ENCODE assay signal across 1 cellular context in the genomic region with DNA sequence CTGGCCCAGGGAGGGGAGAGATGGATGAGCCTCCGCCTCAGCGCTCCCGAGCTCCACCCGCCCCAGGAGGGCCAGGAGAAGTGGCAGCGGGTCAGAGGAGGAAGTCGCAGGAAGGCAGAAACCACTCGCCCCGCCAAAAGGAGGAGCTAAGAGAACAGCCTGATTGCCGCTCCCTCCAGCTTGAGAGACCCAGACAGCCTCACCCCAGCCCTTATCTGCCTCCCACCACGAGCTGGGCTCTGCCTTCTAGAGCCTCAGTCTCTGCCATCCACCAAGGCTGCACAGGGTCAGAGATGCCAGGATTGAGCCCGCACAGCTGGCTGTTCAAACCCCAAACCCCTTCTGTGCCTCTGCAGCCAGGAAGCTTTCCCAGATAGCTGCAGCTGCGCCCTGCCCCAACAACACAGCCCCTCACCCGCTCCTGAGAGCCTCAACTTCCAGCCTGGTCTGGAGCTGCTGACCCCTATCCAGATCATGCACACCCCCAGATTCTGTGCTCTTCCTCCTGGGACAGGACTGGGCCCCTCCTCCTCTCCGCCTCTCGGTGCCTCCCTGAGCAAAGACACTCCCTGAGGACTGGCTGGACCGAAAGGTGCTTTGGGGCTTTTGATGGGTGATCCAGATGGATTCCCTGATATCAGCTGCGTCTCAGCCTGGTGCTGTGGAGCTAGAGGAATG.
A peak's percentile ranks its signal among the peaks of the same experiment; 100 is the strongest.
TF ChIP-seq lines count a peak whose summit lies in the region.

No MANE protein-coding gene starts in this region.

TF ChIP-seq in K562, 482 proteins besides CTCF, POLR2A, EP300 and RAD21 (continued from another document and continues in another):
- TF ChIP-seq SRF (CRISPR knock-in tag; IDR thresholded peaks at IDR 0.05): no peak; a peak in 1 of 4 replicates
- no peak for TF ChIP-seq ZC3H11A (IDR thresholded peaks at IDR 0.05; ENCODE audit: low read depth, low read length)
- TF ChIP-seq, protein P1, sequence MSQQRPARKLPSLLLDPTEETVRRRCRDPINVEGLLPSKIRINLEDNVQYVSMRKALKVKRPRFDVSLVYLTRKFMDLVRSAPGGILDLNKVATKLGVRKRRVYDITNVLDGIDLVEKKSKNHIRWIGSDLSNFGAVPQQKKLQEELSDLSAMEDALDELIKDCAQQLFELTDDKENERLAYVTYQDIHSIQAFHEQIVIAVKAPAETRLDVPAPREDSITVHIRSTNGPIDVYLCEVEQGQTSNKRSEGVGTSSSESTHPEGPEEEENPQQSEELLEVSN (IDR thresholded peaks at IDR 0.05; ENCODE audit: borderline replicate concordance in 1 of 2, extremely low read depth in 1 of 2, insufficient read depth in 1 of 2, insufficient read length in 1 of 2, low read depth in 1 of 2, low read length in 1 of 2, poor library complexity in 1 of 2, severe bottlenecking in 1 of 2): peak in 1 of 2 experiments; percentile 64
- TF ChIP-seq PREB (CRISPR knock-in tag; IDR thresholded peaks at IDR 0.05): no peak
- TF ChIP-seq PHTF2 (CRISPR knock-in tag; IDR thresholded peaks at IDR 0.05): no peak
- TF ChIP-seq EGR1 (conservative IDR thresholded peaks at IDR 0.05): no peak
- no peak for TF ChIP-seq FOXJ3 (CRISPR knock-in tag; IDR thresholded peaks at IDR 0.05)
- TF ChIP-seq ZNF280A (IDR thresholded peaks at IDR 0.05; ENCODE audit: low read depth, partially characterized antibody): no peak
- TF ChIP-seq CBFA2T3 (IDR thresholded peaks at IDR 0.05): peak; percentile 45; the same call in 1 of the 2 replicates
- TF ChIP-seq, protein P2, sequence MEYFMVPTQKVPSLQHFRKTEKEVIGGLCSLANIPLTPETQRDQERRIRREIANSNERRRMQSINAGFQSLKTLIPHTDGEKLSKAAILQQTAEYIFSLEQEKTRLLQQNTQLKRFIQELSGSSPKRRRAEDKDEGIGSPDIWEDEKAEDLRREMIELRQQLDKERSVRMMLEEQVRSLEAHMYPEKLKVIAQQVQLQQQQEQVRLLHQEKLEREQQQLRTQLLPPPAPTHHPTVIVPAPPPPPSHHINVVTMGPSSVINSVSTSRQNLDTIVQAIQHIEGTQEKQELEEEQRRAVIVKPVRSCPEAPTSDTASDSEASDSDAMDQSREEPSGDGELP (CRISPR knock-in tag; IDR thresholded peaks at IDR 0.05; ENCODE audit: borderline replicate concordance): peak; percentile 79
- peak; percentile 27; the same call in 1 of the 2 replicates for TF ChIP-seq ZNF589 (CRISPR knock-in tag; IDR thresholded peaks at IDR 0.05; ENCODE audit: low read depth)
- no peak for TF ChIP-seq ZFP30 (CRISPR knock-in tag; IDR thresholded peaks at IDR 0.05; ENCODE audit: borderline replicate concordance)
- no peak for TF ChIP-seq THRB (CRISPR knock-in tag; conservative IDR thresholded peaks at IDR 0.05)
- peak; percentile 76 for TF ChIP-seq SPI1 (IDR thresholded peaks at IDR 0.05; ENCODE audit: borderline replicate concordance, low read depth, low read length)
- TF ChIP-seq L3MBTL2 (IDR thresholded peaks at IDR 0.05): peak; percentile 15; the same call in 1 of the 2 replicates
- peak; percentile 36; the same call in 1 of the 2 replicates for TF ChIP-seq DPF2 (IDR thresholded peaks at IDR 0.05)
- no peak for TF ChIP-seq FOXK2 (conservative IDR thresholded peaks at IDR 0.05 in 1 of 2, IDR thresholded peaks at IDR 0.05 in 1 of 2; ENCODE audit: low read depth in 2 of 2)
- no peak for TF ChIP-seq KAT7 (CRISPR knock-in tag; IDR thresholded peaks at IDR 0.05; ENCODE audit: borderline replicate concordance)
- no peak for TF ChIP-seq ZNF217 (CRISPR knock-in tag; IDR thresholded peaks at IDR 0.05)
- no peak for TF ChIP-seq ZBTB2 (IDR thresholded peaks at IDR 0.05)
- TF ChIP-seq TBL1XR1 (IDR thresholded peaks at IDR 0.05; ENCODE audit: low read length in 2 of 2): peak in 1 of 2 experiments; percentile 35; a peak in 1 of 4 replicates
- TF ChIP-seq SIX5 (IDR thresholded peaks at IDR 0.05; ENCODE audit: borderline replicate concordance in 1 of 2, insufficient read depth in 1 of 2, low read depth in 1 of 2, low read length in 2 of 2): no peak
- TF ChIP-seq MEF2D (tag; conservative IDR thresholded peaks at IDR 0.05; ENCODE audit: low read depth): no peak
- no peak for TF ChIP-seq ZFPM2 (CRISPR knock-in tag; IDR thresholded peaks at IDR 0.05)
- no peak for TF ChIP-seq FOXJ2 (tag; IDR thresholded peaks at IDR 0.05)
- TF ChIP-seq NR4A1 (CRISPR knock-in tag; IDR thresholded peaks at IDR 0.05): no peak
- TF ChIP-seq NR4A1 (tag; IDR thresholded peaks at IDR 0.05): no peak
- TF ChIP-seq E2F3 (CRISPR knock-in tag; IDR thresholded peaks at IDR 0.05): no peak
- TF ChIP-seq IFI16 (CRISPR knock-in tag; IDR thresholded peaks at IDR 0.05): no peak
- no peak for TF ChIP-seq ZNF77 (CRISPR knock-in tag; IDR thresholded peaks at IDR 0.05)
- peak in 1 of 2 experiments; percentile 69; a peak in 2 of 4 replicates for TF ChIP-seq HDAC1 (IDR thresholded peaks at IDR 0.05)
- no peak; the same call in 1 of the 2 replicates for TF ChIP-seq ZFX (CRISPR knock-in tag; IDR thresholded peaks at IDR 0.05)
- TF ChIP-seq POLR2AphosphoS5 (IDR thresholded peaks at IDR 0.05; ENCODE audit: control insufficient read depth, insufficient read depth, low read depth, low read length): 0 out of 2 replicates have a peak, but pooled peaks have one; percentile 45
- TF ChIP-seq ZNF324 (CRISPR knock-in tag; IDR thresholded peaks at IDR 0.05): no peak
- TF ChIP-seq, protein P3, sequence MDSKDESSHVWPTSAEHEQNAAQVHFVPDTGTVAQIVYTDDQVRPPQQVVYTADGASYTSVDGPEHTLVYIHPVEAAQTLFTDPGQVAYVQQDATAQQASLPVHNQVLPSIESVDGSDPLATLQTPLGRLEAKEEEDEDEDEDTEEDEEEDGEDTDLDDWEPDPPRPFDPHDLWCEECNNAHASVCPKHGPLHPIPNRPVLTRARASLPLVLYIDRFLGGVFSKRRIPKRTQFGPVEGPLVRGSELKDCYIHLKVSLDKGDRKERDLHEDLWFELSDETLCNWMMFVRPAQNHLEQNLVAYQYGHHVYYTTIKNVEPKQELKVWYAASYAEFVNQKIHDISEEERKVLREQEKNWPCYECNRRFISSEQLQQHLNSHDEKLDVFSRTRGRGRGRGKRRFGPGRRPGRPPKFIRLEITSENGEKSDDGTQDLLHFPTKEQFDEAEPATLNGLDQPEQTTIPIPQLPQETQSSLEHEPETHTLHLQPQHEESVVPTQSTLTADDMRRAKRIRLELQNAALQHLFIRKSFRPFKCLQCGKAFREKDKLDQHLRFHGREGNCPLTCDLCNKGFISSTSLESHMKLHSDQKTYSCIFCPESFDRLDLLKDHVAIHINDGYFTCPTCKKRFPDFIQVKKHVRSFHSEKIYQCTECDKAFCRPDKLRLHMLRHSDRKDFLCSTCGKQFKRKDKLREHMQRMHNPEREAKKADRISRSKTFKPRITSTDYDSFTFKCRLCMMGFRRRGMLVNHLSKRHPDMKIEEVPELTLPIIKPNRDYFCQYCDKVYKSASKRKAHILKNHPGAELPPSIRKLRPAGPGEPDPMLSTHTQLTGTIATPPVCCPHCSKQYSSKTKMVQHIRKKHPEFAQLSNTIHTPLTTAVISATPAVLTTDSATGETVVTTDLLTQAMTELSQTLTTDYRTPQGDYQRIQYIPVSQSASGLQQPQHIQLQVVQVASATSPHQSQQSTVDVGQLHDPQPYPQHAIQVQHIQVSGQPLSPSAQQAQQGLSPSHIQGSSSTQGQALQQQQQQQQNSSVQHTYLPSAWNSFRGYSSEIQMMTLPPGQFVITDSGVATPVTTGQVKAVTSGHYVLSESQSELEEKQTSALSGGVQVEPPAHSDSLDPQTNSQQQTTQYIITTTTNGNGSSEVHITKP (IDR thresholded peaks at IDR 0.05; ENCODE audit: partially characterized antibody): peak; percentile 85
- TF ChIP-seq ZNF778 (CRISPR knock-in tag; IDR thresholded peaks at IDR 0.05): no peak
- peak; percentile 77 for TF ChIP-seq KDM5B (IDR thresholded peaks at IDR 0.05; ENCODE audit: insufficient replicate concordance, low read depth, low read length)
- TF ChIP-seq SMARCE1 (IDR thresholded peaks at IDR 0.05): peak; percentile 25; the same call in 1 of the 2 replicates
- no peak for TF ChIP-seq ZNF431 (CRISPR knock-in tag; IDR thresholded peaks at IDR 0.05)
- no peak for TF ChIP-seq ZEB2 (IDR thresholded peaks at IDR 0.05)
- TF ChIP-seq TAF1 (IDR thresholded peaks at IDR 0.05; ENCODE audit: control insufficient read depth, extremely low read depth, insufficient read depth, low read length, severe bottlenecking): peak; percentile 60
- TF ChIP-seq, protein P4, sequence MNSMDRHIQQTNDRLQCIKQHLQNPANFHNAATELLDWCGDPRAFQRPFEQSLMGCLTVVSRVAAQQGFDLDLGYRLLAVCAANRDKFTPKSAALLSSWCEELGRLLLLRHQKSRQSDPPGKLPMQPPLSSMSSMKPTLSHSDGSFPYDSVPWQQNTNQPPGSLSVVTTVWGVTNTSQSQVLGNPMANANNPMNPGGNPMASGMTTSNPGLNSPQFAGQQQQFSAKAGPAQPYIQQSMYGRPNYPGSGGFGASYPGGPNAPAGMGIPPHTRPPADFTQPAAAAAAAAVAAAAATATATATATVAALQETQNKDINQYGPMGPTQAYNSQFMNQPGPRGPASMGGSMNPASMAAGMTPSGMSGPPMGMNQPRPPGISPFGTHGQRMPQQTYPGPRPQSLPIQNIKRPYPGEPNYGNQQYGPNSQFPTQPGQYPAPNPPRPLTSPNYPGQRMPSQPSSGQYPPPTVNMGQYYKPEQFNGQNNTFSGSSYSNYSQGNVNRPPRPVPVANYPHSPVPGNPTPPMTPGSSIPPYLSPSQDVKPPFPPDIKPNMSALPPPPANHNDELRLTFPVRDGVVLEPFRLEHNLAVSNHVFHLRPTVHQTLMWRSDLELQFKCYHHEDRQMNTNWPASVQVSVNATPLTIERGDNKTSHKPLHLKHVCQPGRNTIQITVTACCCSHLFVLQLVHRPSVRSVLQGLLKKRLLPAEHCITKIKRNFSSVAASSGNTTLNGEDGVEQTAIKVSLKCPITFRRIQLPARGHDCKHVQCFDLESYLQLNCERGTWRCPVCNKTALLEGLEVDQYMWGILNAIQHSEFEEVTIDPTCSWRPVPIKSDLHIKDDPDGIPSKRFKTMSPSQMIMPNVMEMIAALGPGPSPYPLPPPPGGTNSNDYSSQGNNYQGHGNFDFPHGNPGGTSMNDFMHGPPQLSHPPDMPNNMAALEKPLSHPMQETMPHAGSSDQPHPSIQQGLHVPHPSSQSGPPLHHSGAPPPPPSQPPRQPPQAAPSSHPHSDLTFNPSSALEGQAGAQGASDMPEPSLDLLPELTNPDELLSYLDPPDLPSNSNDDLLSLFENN (IDR thresholded peaks at IDR 0.05; ENCODE audit: low read depth in 2 of 2, low read length in 2 of 2): 0 out of 4 replicates have a peak, but pooled peaks of 1 of the 2 experiments have one; percentile 32
- no peak for TF ChIP-seq ZSCAN32 (CRISPR knock-in tag; IDR thresholded peaks at IDR 0.05)
- no peak for TF ChIP-seq NBN (IDR thresholded peaks at IDR 0.05; ENCODE audit: low read depth)
- no peak for TF ChIP-seq ZNF561 (CRISPR knock-in tag; conservative IDR thresholded peaks at IDR 0.05)
- no peak for TF ChIP-seq HINFP (tag; conservative IDR thresholded peaks at IDR 0.05; ENCODE audit: low read depth)
- TF ChIP-seq ZNF3 (CRISPR knock-in tag; IDR thresholded peaks at IDR 0.05): no peak
- TF ChIP-seq EP400 (IDR thresholded peaks at IDR 0.05): no peak
- TF ChIP-seq GATA2 (CRISPR knock-in tag; IDR thresholded peaks at IDR 0.05): peak; percentile 39; the same call in 1 of the 2 replicates
- no peak for TF ChIP-seq RHOXF2B (CRISPR knock-in tag; conservative IDR thresholded peaks at IDR 0.05)
- peak; percentile 54; the same call in 1 of the 2 replicates for TF ChIP-seq MYNN (IDR thresholded peaks at IDR 0.05)
- no peak for TF ChIP-seq MYNN (CRISPR knock-in tag; IDR thresholded peaks at IDR 0.05)
